ENCODE assay signal across 1 cellular context in genomic region chr7:44043902-44044301, GRCh38.
TF ChIP-seq lines count a peak whose summit lies in the region.

No MANE protein-coding gene starts in this region.

TF ChIP-seq in H1, 55 proteins besides CTCF, POLR2A, EP300 and RAD21:
- no peak for TF ChIP-seq ATF3 (IDR thresholded peaks at IDR 0.05; ENCODE audit: insufficient read depth, low read depth, low read length)
- TF ChIP-seq HDAC6 (IDR thresholded peaks at IDR 0.05; ENCODE audit: low read depth, low read length), result no peak
- TF ChIP-seq FOSL1 (IDR thresholded peaks at IDR 0.05; ENCODE audit: insufficient read depth, low read depth, low read length), result no peak
- TF ChIP-seq SP2 (IDR thresholded peaks at IDR 0.05; ENCODE audit: low read length), result no peak
- no peak for TF ChIP-seq KDM4A (IDR thresholded peaks at IDR 0.05; ENCODE audit: low read depth, low read length, severe bottlenecking)
- TF ChIP-seq JUND (IDR thresholded peaks at IDR 0.05; ENCODE audit: low read length), result no peak
- TF ChIP-seq TAF7 (optimal IDR thresholded peaks at IDR 0.05; ENCODE audit: borderline replicate concordance, low read depth, low read length), result no peak
- TF ChIP-seq EZH2 (IDR thresholded peaks at IDR 0.05; ENCODE audit: low read depth, low read length, severe bottlenecking), result no peak
- TF ChIP-seq CHD2 (IDR thresholded peaks at IDR 0.05; ENCODE audit: low read length), result no peak
- TF ChIP-seq SUZ12 (IDR thresholded peaks at IDR 0.05; ENCODE audit: low read length), result no peak
- TF ChIP-seq JUN (IDR thresholded peaks at IDR 0.05; ENCODE audit: low read depth, low read length), result no peak
- no peak for TF ChIP-seq SRF (IDR thresholded peaks at IDR 0.05; ENCODE audit: low read depth, low read length)
- no peak for TF ChIP-seq TCF12 (IDR thresholded peaks at IDR 0.05; ENCODE audit: low read depth, low read length)
- TF ChIP-seq E2F6 (IDR thresholded peaks at IDR 0.05), result no peak
- TF ChIP-seq MAX (IDR thresholded peaks at IDR 0.05), result no peak
- no peak for TF ChIP-seq EGR1 (IDR thresholded peaks at IDR 0.05; ENCODE audit: borderline replicate concordance, low read depth, low read length)
